8 cellular contexts compared by ENCODE assay signal in genomic region chr7:30479356-30480120, GRCh38. TPM values are rescaled to one million over a fixed set of nuclear protein-coding genes. Genes with fewer than 3 reads are reported as not detected.
DNase-seq lines count a peak whose midpoint lies in the region; ATAC-seq and TF ChIP-seq lines count a peak whose summit lies in the region.
"Not testable (repeated sequence)": the region's sequence is repeated elsewhere in the genome, so short reads cannot be mapped to it uniquely, and the experiment has no call there.

No MANE protein-coding gene starts in this region.

- DNase-seq in HFF-Myc (ENCODE audit: extremely low read depth, low read depth), result not testable (repeated sequence)
- DNase-seq in NOMO-1 treated with DMSO at 0.1 percent for 48 hours (lab: John Stamatoyannopoulos, UW; ENCODE audit: unreplicated experiment) (peak; percentile 50), body of pancreas (peak in 1 of 4 donors; percentile 31), foreskin keratinocyte (peak in 1 of 2 donors; percentile 32)
- DNase-seq in activated CD4-positive, alpha-beta T cell treated with anti-CD3 and anti-CD28 coated beads for 4 hours, result peak; percentile 25 to 28
- DNase-seq in stimulated activated CD4-positive, alpha-beta T cell treated with anti-CD3 and anti-CD28 coated beads, Interleukin-4, amount 100 ng/mL, for 1 hour, result peak; percentile 11

- H3K4me1 ChIP-seq in BLaER1 (peaks cover 47% of the 10 kb centered on the region), body of pancreas (peaks cover 37% of the 10 kb centered on the region), muscle layer of duodenum (ENCODE audit: control insufficient read depth in 1 of 2, insufficient read depth in 2 of 2, low read length in 2 of 2) (peaks cover 10 to 12% of the 10 kb centered on the region in 2 donors)
- H3K4me1 ChIP-seq in foreskin keratinocyte, result not testable (repeated sequence)

- TF ChIP-seq CTCF in HFF-Myc (IDR thresholded peaks at IDR 0.05; ENCODE audit: low read depth, low read length, missing control alignments); body of pancreas (IDR thresholded peaks at IDR 0.05); foreskin keratinocyte (conservative IDR thresholded peaks at IDR 0.05): not testable (repeated sequence)

- not testable (repeated sequence) for H3K9ac ChIP-seq in BLaER1

- H4K20me1 ChIP-seq in BLaER1, result peaks cover 23% of the 10 kb centered on the region; the same call in 1 of the 2 replicates

- H3K9me3 ChIP-seq in BLaER1; body of pancreas; muscle layer of duodenum (ENCODE audit: control insufficient read depth in 1 of 2, low read length in 2 of 2): not testable (repeated sequence)

- peak overlapping the region; percentile 77 for H3K4me3 ChIP-seq in BLaER1
- H3K4me3 ChIP-seq in HFF-Myc (replicated peaks; ENCODE audit: low read depth, low read length), result peak overlapping the region; percentile 73
- not testable (repeated sequence) for H3K4me3 ChIP-seq in body of pancreas
- peak overlapping the region; percentile 78 to 93 for H3K4me3 ChIP-seq in muscle layer of duodenum (ENCODE audit: low read depth in 1 of 2, low read length in 2 of 2)

- H3K27me3 ChIP-seq in BLaER1; body of pancreas; foreskin keratinocyte; muscle layer of duodenum (ENCODE audit: low read depth, low read length): not testable (repeated sequence)

- intact Hi-C loops in body of pancreas (cut with DNase I), result not testable (repeated sequence)

- TF ChIP-seq POLR2A in body of pancreas (IDR thresholded peaks at IDR 0.05), result not testable (repeated sequence)

- peak; percentile 24 for ATAC-seq in body of pancreas
- peak; percentile 13 for ATAC-seq in foreskin keratinocyte

- not testable (repeated sequence) for H3K27ac ChIP-seq in BLaER1
- H3K27ac ChIP-seq in body of pancreas, result peak overlapping the region in 2 of 4 donors; percentile 78 to 88
- peak overlapping the region; percentile 97 for H3K27ac ChIP-seq in foreskin keratinocyte
- peak overlapping the region; percentile 90 for H3K27ac ChIP-seq in muscle layer of duodenum (ENCODE audit: low read length)

- not testable (repeated sequence) for H3K36me3 ChIP-seq in BLaER1; body of pancreas (replicated peaks in 1 of 2; ENCODE audit: insufficient read depth in 1 of 2, low read depth in 2 of 2); muscle layer of duodenum (ENCODE audit: control insufficient read depth in 1 of 2, insufficient read depth in 2 of 2, low read length in 2 of 2)

- 88% methylated on average over 14 of the region's 14 CpGs for WGBS in body of pancreas, 2 donors

- H3K4me2 ChIP-seq in BLaER1, result peak overlapping the region; percentile 97

RNA-seq across cellular contexts. Expression of gene NOD1, which starts 1.0 kb away (rescaled TPM):
- 1 to 10 TPM; 3.6 to 4.6 TPM for total RNA-seq in body of pancreas
- 5.7 and 5.9 TPM in 2 replicates for total RNA-seq in foreskin keratinocyte
- 2.6 and 2.9 TPM in 2 replicates for polyA plus RNA-seq in foreskin keratinocyte

RNA-seq across cellular contexts. Expression of gene GGCT, which starts 25.1 kb away (rescaled TPM):
- total RNA-seq in body of pancreas (10 to 100 TPM; 13.5 to 42.2 TPM), foreskin keratinocyte (62.7 and 78.3 TPM in 2 replicates)
- 71.8 and 85.7 TPM in 2 replicates for polyA plus RNA-seq in foreskin keratinocyte
